ENCODE assay signal across 20 cellular contexts in genomic region chr3:172192830-172193415, GRCh38.
DNase-seq lines count a peak whose midpoint lies in the region; ATAC-seq, FAIRE-seq and TF ChIP-seq lines count a peak whose summit lies in the region.
"Had no signal": no experiment of that assay in that cellular context is flagged by ENCODE, and none has a peak within 500 bp of the region (broad histone marks: within the 10 kb centered on the region; RNA-seq: fewer than 3 reads in every experiment).

No MANE protein-coding gene starts in this region.

- no peak for FAIRE-seq in H54 (lab: Jason Lieb, UNC)
- FAIRE-seq: HTR-8/SVneo, RCC 7860 had no signal

- H3K9ac ChIP-seq in GM23248 (no peak overlapping the region), neural progenitor cell (no peak overlapping the region)
- H3K9ac ChIP-seq: BLaER1 treated with 17β-estradiol and CSF1 and Interleukin-3, amounts not matched to agents 10 nM and 100 nM had no signal

- DNase-seq in NCI-H146 treated with DMSO at 0.1 percent for 48 hours (lab: John Stamatoyannopoulos, UW; ENCODE audit: unreplicated experiment), result peak; percentile 22
- DNase-seq in NCI-H146 (lab: John Stamatoyannopoulos, UW), result no peak
- no peak for DNase-seq in GM23248
- DNase-seq in PC-9, result no peak
- DNase-seq in neural progenitor cell (ENCODE audit: low spot score), result no peak
- no peak for DNase-seq in H54 (ENCODE audit: insufficient read length, low spot score)
- DNase-seq in NK-92 (lab: John Stamatoyannopoulos, UW; ENCODE audit: unreplicated experiment), result no peak
- DNase-seq: 8988T, EL, H9, NCI-H1417 treated with DMSO at 0.1 percent for 48 hours, NCI-H2107, NCI-H446 treated with DMSO at 0.1 percent for 48 hours, Right ventricle myocardium superior had no signal

- H2AFZ ChIP-seq in GM23248 (no peak overlapping the region), PC-9 (no peak overlapping the region), neural progenitor cell (replicated peaks) (no peak overlapping the region)

- TF ChIP-seq CTCF in PC-9 (conservative IDR thresholded peaks at IDR 0.05) (no peak), neural progenitor cell (IDR thresholded peaks at IDR 0.05) (no peak)

- POLR2A ChIA-PET in PC-9 (lab: Charles Lee; ENCODE audit: unreplicated experiment), result no interaction called here

- H3K4me3 Mint-ChIP-seq in neural progenitor cell, result no peak overlapping the region
- H3K4me3 Mint-ChIP-seq: H9 had no signal

- H3K79me2 ChIP-seq in GM23248 (ENCODE audit: insufficient read depth), result peaks cover 95% of the 10 kb centered on the region
- H3K79me2 ChIP-seq in PC-9 (ENCODE audit: low read depth), result peaks cover 91% of the 10 kb centered on the region
- peaks cover 51% of the 10 kb centered on the region for H3K79me2 ChIP-seq in neural progenitor cell (ENCODE audit: low read depth)

- H3K4me3 ChIP-seq in GM23248 (no peak overlapping the region), PC-9 (no peak overlapping the region), neural progenitor cell (no peak overlapping the region)
- H3K4me3 ChIP-seq: BLaER1 treated with 17β-estradiol and CSF1 and Interleukin-3, amounts not matched to agents 10 nM and 100 nM; SK-N-MC had no signal

- H3K27me3 Mint-ChIP-seq in neural progenitor cell (ENCODE audit: insufficient read depth, low read depth), result no peaks in the 10 kb centered on the region

- peaks cover 44% of the 10 kb centered on the region for H3K4me1 Mint-ChIP-seq in neural progenitor cell

- H3K4me2 ChIP-seq in GM23248 (ENCODE audit: unreplicated experiment) (no peak overlapping the region), PC-9 (no peak overlapping the region), neural progenitor cell (no peak overlapping the region)
- H3K4me2 ChIP-seq: BLaER1 treated with 17β-estradiol and CSF1 and Interleukin-3, amounts not matched to agents 10 nM and 100 nM had no signal

- H3F3A ChIP-seq in GM23248 (ENCODE audit: insufficient read depth), result peaks cover 32% of the 10 kb centered on the region
- H3F3A ChIP-seq in PC-9 (ENCODE audit: insufficient read depth, low read depth), result peaks cover 75% of the 10 kb centered on the region
- H3F3A ChIP-seq in neural progenitor cell (ENCODE audit: low read depth), result no peaks in the 10 kb centered on the region

- TF ChIP-seq POLR2A in H54 (IDR thresholded peaks at IDR 0.05; ENCODE audit: low read depth, low read length), result no peak

- peaks cover 24% of the 10 kb centered on the region for H3K4me1 ChIP-seq in GM23248 (ENCODE audit: insufficient read depth)
- peaks cover 43% of the 10 kb centered on the region for H3K4me1 ChIP-seq in PC-9 (replicated peaks; ENCODE audit: insufficient read depth)
- H3K4me1 ChIP-seq in neural progenitor cell, result peaks cover 17% of the 10 kb centered on the region

- WGBS in GM23248 (ENCODE audit: low coverage in 1 of 2, low lambda C conversion rate in 2 of 2, missing lambda C conversion rate in 2 of 2), 2 experiments, result 84 to 95% methylated on average over 2 to 3 of the region's 3 CpGs

- H3K27me3 ChIP-seq in GM23248 (replicated peaks; ENCODE audit: insufficient read depth), result no peaks in the 10 kb centered on the region
- H3K27me3 ChIP-seq in PC-9 (ENCODE audit: insufficient read depth, low read depth), result no peaks in the 10 kb centered on the region
- no peaks in the 10 kb centered on the region for H3K27me3 ChIP-seq in neural progenitor cell
- H3K27me3 ChIP-seq: BLaER1 treated with 17β-estradiol and CSF1 and Interleukin-3, amounts not matched to agents 10 nM and 100 nM had no signal

- in situ Hi-C loops in GM23248 (cut with MboI), result no loop called here

- H3K36me3 ChIP-seq in GM23248 (ENCODE audit: low read depth), result no peaks in the 10 kb centered on the region
- H3K36me3 ChIP-seq in PC-9 (ENCODE audit: low read depth), result peaks cover 29% of the 10 kb centered on the region
- H3K36me3 ChIP-seq in neural progenitor cell, result no peaks in the 10 kb centered on the region

- H3K27ac ChIP-seq in GM23248, result peak overlapping the region; percentile 4; the same call in 1 of the 2 replicates
- 0 out of 2 replicates have a peak overlapping the region, but pooled peaks have one; percentile 23 for H3K27ac ChIP-seq in PC-9
- no peak overlapping the region for H3K27ac ChIP-seq in neural progenitor cell
- H3K27ac ChIP-seq: BLaER1 treated with 17β-estradiol and CSF1 and Interleukin-3, amounts not matched to agents 10 nM and 100 nM; HL-60; SK-N-MC had no signal

- H3K9me3 ChIP-seq in GM23248 (ENCODE audit: low read depth) (no peaks in the 10 kb centered on the region), PC-9 (ENCODE audit: insufficient read depth, low read depth) (no peaks in the 10 kb centered on the region), neural progenitor cell (ENCODE audit: low read depth) (no peaks in the 10 kb centered on the region)
- H3K9me3 ChIP-seq: BLaER1 treated with 17β-estradiol and CSF1 and Interleukin-3, amounts not matched to agents 10 nM and 100 nM had no signal

- peak overlapping the region; percentile 96 for H3K27ac Mint-ChIP-seq in neural progenitor cell

- intact Hi-C loops in PC-9 (cut with micrococcal nuclease; ENCODE audit: unreplicated experiment), result no loop called here

- H4K20me1 ChIP-seq in GM23248 (ENCODE audit: insufficient read depth) (peaks cover 13% of the 10 kb centered on the region; the same call in 1 of the 2 replicates), PC-9 (ENCODE audit: insufficient read depth) (peaks cover 75% of the 10 kb centered on the region), neural progenitor cell (ENCODE audit: low read depth) (peaks cover 17% of the 10 kb centered on the region)

- H3K9me2 ChIP-seq in GM23248 (ENCODE audit: insufficient read depth) (no peaks in the 10 kb centered on the region), PC-9 (ENCODE audit: insufficient read depth) (no peaks in the 10 kb centered on the region)

- BruUV-seq in PC-9 (replicated peaks; lab: Mats Ljungman, UMichigan), result no TSS peak

- CTCF ChIA-PET in PC-9 (lab: Charles Lee), result no interaction called here

- ATAC-seq in GM21528 (IDR thresholded peaks at IDR 0.05; ENCODE audit: low FRiP score, unreplicated experiment), result no peak

- H3K9me3 Mint-ChIP-seq in neural progenitor cell, result peaks cover 4% of the 10 kb centered on the region

- H3K36me3 Mint-ChIP-seq in neural progenitor cell, result peaks cover 12% of the 10 kb centered on the region
